Comparison of ENCODE assay signal across 20 cellular contexts in the genomic region with DNA sequence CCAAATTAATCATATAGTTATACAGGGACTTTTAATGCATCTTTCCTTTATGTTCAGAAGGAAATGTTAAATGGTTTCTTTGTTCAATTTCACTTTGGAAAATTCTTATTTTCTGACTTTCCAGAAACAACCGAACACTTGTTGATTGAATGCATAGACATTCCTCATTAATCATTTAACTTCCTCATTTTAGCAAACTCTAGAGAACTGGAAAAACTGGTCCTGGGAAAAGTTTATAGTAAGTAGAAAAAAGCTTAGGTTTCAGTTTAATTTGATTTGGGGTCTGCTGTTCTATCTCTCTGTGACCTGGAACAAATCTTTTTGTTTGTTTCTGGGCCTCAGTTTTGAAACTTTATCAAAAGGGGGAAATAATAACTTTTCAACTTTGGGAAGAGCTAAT.
"Had no signal": no experiment of that assay in that cellular context is flagged by ENCODE, and none has a peak within 500 bp of the region (broad histone marks: within the 10 kb centered on the region; RNA-seq: fewer than 3 reads in every experiment).

No MANE protein-coding gene starts in this region.

- H3K4me1 Mint-ChIP-seq: memory B cell had no signal

- H3K9me3 ChIP-seq: colonic mucosa, gastrocnemius medialis, lower lobe of right lung, thyroid gland, upper lobe of left lung, uterus had no signal

- H3K27me3 Mint-ChIP-seq: memory B cell had no signal

- H3K4me2 ChIP-seq: smooth muscle cell had no signal

- H3K27ac Mint-ChIP-seq: memory B cell; natural killer cell treated with Interleukin-12 subunit alpha and Interleukin-12 subunit beta and Interleukin-15 and Interleukin-18, amount 100 ng/mL, for 72 hours had no signal

- H3K27me3 ChIP-seq: colonic mucosa, gastrocnemius medialis, suprapubic skin, thyroid gland, upper lobe of left lung, uterus had no signal

- DNase-seq: colonic mucosa; dermis blood vessel endothelial cell; gastrocnemius medialis; heart right ventricle; hypothalamus; islet precursor cell; left ventricle myocardium inferior; lower lobe of right lung; midbrain; right cardiac atrium; stimulated activated CD4-positive, alpha-beta T cell treated with anti-CD3 and anti-CD28 coated beads, Interleukin-2, amount 100 ng/mL, for 48 hours; stimulated activated naive CD4-positive, alpha-beta T cell treated with Interleukin-2 at 50 U/mL for 16 hours; thyroid gland; upper lobe of left lung; uterus had no signal

- H3K79me2 ChIP-seq: parathyroid adenoma had no signal

- H3K36me3 Mint-ChIP-seq: memory B cell; natural killer cell treated with Interleukin-12 subunit alpha and Interleukin-12 subunit beta and Interleukin-15 and Interleukin-18, amount 100 ng/mL, for 72 hours had no signal

- H3K4me1 ChIP-seq: colonic mucosa, gastrocnemius medialis, heart right ventricle, left ventricle myocardium inferior, lower lobe of right lung, parathyroid adenoma, suprapubic skin, thyroid gland, upper lobe of left lung, uterus had no signal

- H3K9ac ChIP-seq: parathyroid adenoma had no signal

- H3K36me3 ChIP-seq: colonic mucosa, gastrocnemius medialis, heart right ventricle, left ventricle myocardium inferior, lower lobe of right lung, suprapubic skin, thyroid gland, upper lobe of left lung, uterus had no signal

- H3K27ac ChIP-seq: colonic mucosa, gastrocnemius medialis, heart right ventricle, left ventricle myocardium inferior, lower lobe of right lung, parathyroid adenoma, suprapubic skin, thyroid gland, upper lobe of left lung, uterus had no signal

- H3K4me3 Mint-ChIP-seq: memory B cell; natural killer cell treated with Interleukin-12 subunit alpha and Interleukin-12 subunit beta and Interleukin-15 and Interleukin-18, amount 100 ng/mL, for 72 hours had no signal

- H2AFZ ChIP-seq: parathyroid adenoma had no signal

- H3K4me3 ChIP-seq: colonic mucosa, gastrocnemius medialis, heart right ventricle, left ventricle myocardium inferior, lower lobe of right lung, smooth muscle cell, suprapubic skin, thyroid gland, upper lobe of left lung, uterus had no signal

- ATAC-seq: gastrocnemius medialis; heart right ventricle; lower lobe of right lung; natural killer cell treated with Interleukin-12 subunit alpha and Interleukin-12 subunit beta and Interleukin-15 and Interleukin-18, amount 100 ng/mL, for 72 hours; right cardiac atrium had no signal
